Comparison of ENCODE assay signal across 22 cellular contexts in genomic region chr10:48398261-48398660, GRCh38.
"Had no signal": no experiment of that assay in that cellular context is flagged by ENCODE, and none has a peak within 500 bp of the region (broad histone marks: within the 10 kb centered on the region; RNA-seq: fewer than 3 reads in every experiment).

No MANE protein-coding gene starts in this region.

- H3K27ac ChIP-seq: ascending aorta, body of pancreas, KMS-11, PC-9 had no signal

- H3K4me1 Mint-ChIP-seq: activated B cell treated with CpG ODN at 0.5 μM for 24 hours had no signal

- H3K36me3 Mint-ChIP-seq: activated CD4-positive, alpha-beta memory T cell treated with anti-CD3 and anti-CD28 coated beads for 36 hours had no signal

- H3K4me3 ChIP-seq: ascending aorta, body of pancreas, PC-9 had no signal

- H3K4me3 Mint-ChIP-seq: activated B cell treated with CpG ODN at 0.5 μM for 24 hours; activated CD4-positive, alpha-beta memory T cell treated with anti-CD3 and anti-CD28 coated beads for 36 hours; activated CD4-positive, alpha-beta T cell treated with anti-CD3 and anti-CD28 coated beads, Interleukin-2, amount 10 ng/mL, durations not matched to agents 7 days and 5 days; activated naive CD8-positive, alpha-beta T cell treated with anti-CD3 and anti-CD28 coated beads, Interleukin-2, amount 50 U/mL, for 24 hours; activated T-cell treated with anti-CD3 and anti-CD28 coated beads, Interleukin-2, amount 50 U/mL, for 4 hours; central memory CD8-positive, alpha-beta T cell had no signal

- H2AFZ ChIP-seq: PC-9 had no signal

- DNase-seq: activated B cell treated with CpG ODN at 0.5 μM for 24 hours; activated CD4-positive, alpha-beta memory T cell treated with anti-CD3 and anti-CD28 coated beads for 36 hours; activated CD4-positive, alpha-beta T cell treated with anti-CD3 and anti-CD28 coated beads, Interleukin-2, amount 10 ng/mL, durations not matched to agents 7 days and 5 days; activated CD8-positive, alpha-beta memory T cell treated with anti-CD3 and anti-CD28 coated beads for 24 hours; activated effector memory CD4-positive, alpha-beta T cell treated with anti-CD3 and anti-CD28 coated beads, Interleukin-2, amount 50 U/mL, for 16 hours; activated naive CD4-positive, alpha-beta T cell treated with Interleukin-2 at 50 U/mL for 16 hours; activated naive CD8-positive, alpha-beta T cell treated with anti-CD3 and anti-CD28 coated beads, Interleukin-2, amount 50 U/mL, for 24 hours; activated T-cell treated with anti-CD3 and anti-CD28 coated beads, Interleukin-2, amount 50 U/mL, for 4 hours; amniotic stem cell; body of pancreas; NCI-H1092; NCI-H1930; NCI-H345; NCI-H524; PC-9; SHP77 treated with DMSO at 0.1 percent for 48 hours; T-helper 2 cell; T1000 had no signal

- H3K9me3 Mint-ChIP-seq: activated B cell treated with CpG ODN at 0.5 μM for 24 hours; activated CD4-positive, alpha-beta memory T cell treated with anti-CD3 and anti-CD28 coated beads for 36 hours; activated CD4-positive, alpha-beta T cell treated with anti-CD3 and anti-CD28 coated beads, Interleukin-2, amount 10 ng/mL, durations not matched to agents 7 days and 5 days; activated naive CD4-positive, alpha-beta T cell treated with anti-CD3 and anti-CD28 coated beads, Interleukin-2, amount 50 U/mL, for 72 hours; activated naive CD8-positive, alpha-beta T cell treated with anti-CD3 and anti-CD28 coated beads, Interleukin-2, amount 50 U/mL, for 24 hours; activated T-cell treated with anti-CD3 and anti-CD28 coated beads, Interleukin-2, amount 50 U/mL, for 4 hours; central memory CD8-positive, alpha-beta T cell had no signal

- H3K27me3 Mint-ChIP-seq: activated B cell treated with CpG ODN at 0.5 μM for 24 hours; activated CD4-positive, alpha-beta memory T cell treated with anti-CD3 and anti-CD28 coated beads for 36 hours; activated CD4-positive, alpha-beta T cell treated with anti-CD3 and anti-CD28 coated beads, Interleukin-2, amount 10 ng/mL, durations not matched to agents 7 days and 5 days; activated naive CD8-positive, alpha-beta T cell treated with anti-CD3 and anti-CD28 coated beads, Interleukin-2, amount 50 U/mL, for 24 hours; central memory CD8-positive, alpha-beta T cell had no signal

- H3K27me3 ChIP-seq: ascending aorta, body of pancreas had no signal

- H3K27ac Mint-ChIP-seq: activated B cell treated with CpG ODN at 0.5 μM for 24 hours; activated CD4-positive, alpha-beta memory T cell treated with anti-CD3 and anti-CD28 coated beads for 36 hours; activated CD4-positive, alpha-beta T cell treated with anti-CD3 and anti-CD28 coated beads, Interleukin-2, amount 10 ng/mL, durations not matched to agents 7 days and 5 days; activated naive CD4-positive, alpha-beta T cell treated with anti-CD3 and anti-CD28 coated beads, Interleukin-2, amount 50 U/mL, for 72 hours; activated naive CD8-positive, alpha-beta T cell treated with anti-CD3 and anti-CD28 coated beads, Interleukin-2, amount 50 U/mL, for 24 hours had no signal

- H3K36me3 ChIP-seq: ascending aorta had no signal

- H3K9ac ChIP-seq: KMS-11 had no signal

- H3K4me1 ChIP-seq: ascending aorta had no signal

- H3K9me3 ChIP-seq: ascending aorta, body of pancreas had no signal

- H3K4me2 ChIP-seq: KMS-11, PC-9 had no signal

- ATAC-seq: activated naive CD4-positive, alpha-beta T cell treated with anti-CD3 and anti-CD28 coated beads, Interleukin-2, amount 50 U/mL, for 72 hours; activated naive CD8-positive, alpha-beta T cell treated with anti-CD3 and anti-CD28 coated beads, Interleukin-2, amount 50 U/mL, for 24 hours; activated T-cell treated with anti-CD3 and anti-CD28 coated beads, Interleukin-2, amount 50 U/mL, for 4 hours; body of pancreas had no signal
